Comparison of ENCODE assay signal across 1 cellular context in the genomic region with DNA sequence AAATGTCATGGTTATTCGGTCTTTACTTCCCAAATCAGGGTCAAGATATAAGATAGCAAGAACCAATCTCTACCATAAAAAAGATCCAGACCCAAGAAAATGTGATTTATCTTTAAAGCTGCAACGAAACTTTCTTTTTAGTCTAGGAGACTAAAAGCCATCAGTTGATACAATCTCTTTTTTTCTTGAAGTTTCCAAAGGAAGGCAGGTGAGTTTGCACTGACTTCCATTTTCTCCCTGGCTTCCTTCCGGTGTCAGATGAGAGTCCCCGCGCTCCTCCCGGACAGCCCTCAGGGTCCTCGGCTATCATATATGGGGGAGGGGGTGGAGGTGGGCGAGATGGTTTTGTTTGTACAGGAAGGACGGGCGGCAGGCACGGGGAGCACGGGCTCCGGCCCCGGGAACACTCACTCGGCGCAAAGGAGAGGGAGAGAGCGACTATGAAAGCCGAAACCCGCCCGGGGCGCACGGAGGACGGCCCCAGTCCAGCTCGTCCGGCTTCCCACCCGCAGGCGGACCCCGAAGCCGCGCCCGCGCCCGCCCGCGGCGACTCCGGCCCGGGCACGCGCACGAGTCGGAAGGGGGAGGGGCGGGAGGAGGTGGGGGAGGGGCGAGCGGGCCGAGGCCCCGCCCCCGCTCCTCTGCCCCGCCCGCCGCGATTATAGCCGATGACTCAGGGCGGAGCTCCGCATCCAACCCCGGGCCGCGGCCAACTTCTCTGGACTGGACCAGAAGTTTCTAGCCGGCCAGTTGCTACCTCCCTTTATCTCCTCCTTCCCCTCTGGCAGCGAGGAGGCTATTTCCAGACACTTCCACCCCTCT.
TF ChIP-seq lines count a peak whose summit lies in the region.

A gene (plus strand): TSS at position 689 of the 822 bp plus-strand sequence. CDS start 296 bp downstream, outside the sequence.

TF ChIP-seq in HepG2, 621 proteins besides CTCF, POLR2A, EP300 and RAD21 (continued from another document):
- TF ChIP-seq SATB2 (CRISPR knock-in tag; IDR thresholded peaks at IDR 0.05) (0 out of 2 replicates have a peak, but pooled peaks have one; percentile 22), POLR2AphosphoS5 (IDR thresholded peaks at IDR 0.05; ENCODE audit: low read depth, low read length) (peak; percentile 94), YY1 (IDR thresholded peaks at IDR 0.05; ENCODE audit: insufficient read depth, insufficient replicate concordance, low read depth, low read length) (peak; percentile 69), RNF2 (conservative IDR thresholded peaks at IDR 0.05; ENCODE audit: low read depth) (no peak), KMT2B (CRISPR knock-in tag; IDR thresholded peaks at IDR 0.05) (peak; percentile 50), ZIK1 (CRISPR knock-in tag; IDR thresholded peaks at IDR 0.05; ENCODE audit: borderline replicate concordance, low read depth) (no peak), ZC3H13 (CRISPR knock-in tag; IDR thresholded peaks at IDR 0.05) (0 out of 2 replicates have a peak, but pooled peaks have one; percentile 67), ZNF292 (CRISPR knock-in tag; IDR thresholded peaks at IDR 0.05; ENCODE audit: borderline replicate concordance, low read depth) (0 out of 2 replicates have a peak, but pooled peaks have one; percentile 17), FOXA3 (CRISPR knock-in tag; IDR thresholded peaks at IDR 0.05) (peak; percentile 26; the same call in 1 of the 2 replicates), ASH2L (IDR thresholded peaks at IDR 0.05; ENCODE audit: insufficient read length, low read depth, low read length) (peak; percentile 36), TBX2 (CRISPR knock-in tag; IDR thresholded peaks at IDR 0.05; ENCODE audit: borderline replicate concordance) (0 out of 2 replicates have a peak, but pooled peaks have one; percentile 28), ZNF598 (CRISPR knock-in tag; IDR thresholded peaks at IDR 0.05; ENCODE audit: borderline replicate concordance) (no peak), NFKBIZ (CRISPR knock-in tag; IDR thresholded peaks at IDR 0.05) (0 out of 2 replicates have a peak, but pooled peaks have one; percentile 11), SMAD1 (CRISPR knock-in tag; IDR thresholded peaks at IDR 0.05; ENCODE audit: borderline replicate concordance, low read depth) (no peak), NFKB2 (CRISPR knock-in tag; IDR thresholded peaks at IDR 0.05; ENCODE audit: borderline replicate concordance) (0 out of 2 replicates have a peak, but pooled peaks have one; percentile 58), HDAC2 (CRISPR knock-in tag; IDR thresholded peaks at IDR 0.05) (0 out of 2 replicates have a peak, but pooled peaks have one; percentile 8), MED1 (CRISPR knock-in tag; IDR thresholded peaks at IDR 0.05) (peak; percentile 62)
- TF ChIP-seq, protein P1, sequence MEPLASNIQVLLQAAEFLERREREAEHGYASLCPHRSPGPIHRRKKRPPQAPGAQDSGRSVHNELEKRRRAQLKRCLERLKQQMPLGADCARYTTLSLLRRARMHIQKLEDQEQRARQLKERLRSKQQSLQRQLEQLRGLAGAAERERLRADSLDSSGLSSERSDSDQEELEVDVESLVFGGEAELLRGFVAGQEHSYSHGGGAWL (CRISPR knock-in tag; IDR thresholded peaks at IDR 0.05), result peak; percentile 31; the same call in 1 of the 2 replicates
- TF ChIP-seq, protein P2, sequence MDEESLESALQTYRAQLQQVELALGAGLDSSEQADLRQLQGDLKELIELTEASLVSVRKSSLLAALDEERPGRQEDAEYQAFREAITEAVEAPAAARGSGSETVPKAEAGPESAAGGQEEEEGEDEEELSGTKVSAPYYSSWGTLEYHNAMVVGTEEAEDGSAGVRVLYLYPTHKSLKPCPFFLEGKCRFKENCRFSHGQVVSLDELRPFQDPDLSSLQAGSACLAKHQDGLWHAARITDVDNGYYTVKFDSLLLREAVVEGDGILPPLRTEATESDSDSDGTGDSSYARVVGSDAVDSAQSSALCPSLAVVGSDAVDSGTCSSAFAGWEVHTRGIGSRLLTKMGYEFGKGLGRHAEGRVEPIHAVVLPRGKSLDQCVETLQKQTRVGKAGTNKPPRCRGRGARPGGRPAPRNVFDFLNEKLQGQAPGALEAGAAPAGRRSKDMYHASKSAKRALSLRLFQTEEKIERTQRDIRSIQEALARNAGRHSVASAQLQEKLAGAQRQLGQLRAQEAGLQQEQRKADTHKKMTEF (CRISPR knock-in tag; IDR thresholded peaks at IDR 0.05), result peak; percentile 72
- TF ChIP-seq, protein P3, sequence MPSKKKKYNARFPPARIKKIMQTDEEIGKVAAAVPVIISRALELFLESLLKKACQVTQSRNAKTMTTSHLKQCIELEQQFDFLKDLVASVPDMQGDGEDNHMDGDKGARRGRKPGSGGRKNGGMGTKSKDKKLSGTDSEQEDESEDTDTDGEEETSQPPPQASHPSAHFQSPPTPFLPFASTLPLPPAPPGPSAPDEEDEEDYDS (CRISPR knock-in tag; IDR thresholded peaks at IDR 0.05), result peak; percentile 97
- TF ChIP-seq, protein P4, sequence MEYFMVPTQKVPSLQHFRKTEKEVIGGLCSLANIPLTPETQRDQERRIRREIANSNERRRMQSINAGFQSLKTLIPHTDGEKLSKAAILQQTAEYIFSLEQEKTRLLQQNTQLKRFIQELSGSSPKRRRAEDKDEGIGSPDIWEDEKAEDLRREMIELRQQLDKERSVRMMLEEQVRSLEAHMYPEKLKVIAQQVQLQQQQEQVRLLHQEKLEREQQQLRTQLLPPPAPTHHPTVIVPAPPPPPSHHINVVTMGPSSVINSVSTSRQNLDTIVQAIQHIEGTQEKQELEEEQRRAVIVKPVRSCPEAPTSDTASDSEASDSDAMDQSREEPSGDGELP (IDR thresholded peaks at IDR 0.05; ENCODE audit: borderline replicate concordance, low read depth), result 0 out of 2 replicates have a peak, but pooled peaks have one; percentile 6
